Comparison of ENCODE assay signal across 13 cellular contexts in genomic region chr16:57809276-57809793, GRCh38. TPM values are rescaled to one million over a fixed set of nuclear protein-coding genes. Genes with fewer than 3 reads are reported as not detected.
DNase-seq lines count a peak whose midpoint lies in the region; ATAC-seq, FAIRE-seq and TF ChIP-seq lines count a peak whose summit lies in the region.
"Had no signal": no experiment of that assay in that cellular context is flagged by ENCODE, and none has a peak within 500 bp of the region (broad histone marks: within the 10 kb centered on the region; RNA-seq: fewer than 3 reads in every experiment).

No MANE protein-coding gene starts in this region.

- no peaks in the 10 kb centered on the region for H3K9me3 Mint-ChIP-seq in CD8-positive, alpha-beta memory T cell
- H3K9me3 Mint-ChIP-seq: CD4-positive, CD25-positive, alpha-beta regulatory T cell; mesothelial cell of epicardium had no signal

- H3K27me3 ChIP-seq in CD8-positive, alpha-beta memory T cell (ENCODE audit: insufficient read depth, low read length, poor library complexity, severe bottlenecking): no peaks in the 10 kb centered on the region
- H3K27me3 ChIP-seq in MM.1S (replicated peaks; ENCODE audit: insufficient read depth, low read length) (no peaks in the 10 kb centered on the region), trophoblast cell (ENCODE audit: insufficient read depth, low read length) (no peaks in the 10 kb centered on the region)

- no peak overlapping the region for H4K91ac ChIP-seq in trophoblast cell (ENCODE audit: low read depth, low read length)

- H3K14ac ChIP-seq in trophoblast cell (ENCODE audit: low read length): no peak overlapping the region

- H3K79me1 ChIP-seq in trophoblast cell (ENCODE audit: low read length): peaks cover 12% of the 10 kb centered on the region

- in situ Hi-C loops in GM13976 (cut with MboI; ENCODE audit: low sequenced_read_pairs, unreplicated experiment): no loop called here

- no peak for FAIRE-seq in D721Med (lab: Jason Lieb, UNC)

- H4K8ac ChIP-seq in trophoblast cell (ENCODE audit: low read depth, low read length): no peak overlapping the region

- H3K4me3 ChIP-seq in CD8-positive, alpha-beta memory T cell (ENCODE audit: low read length): no peak overlapping the region
- H3K4me3 ChIP-seq in MM.1S (ENCODE audit: low read length): no peak overlapping the region
- H3K4me3 ChIP-seq in trophoblast cell (ENCODE audit: low read depth, low read length): no peak overlapping the region

- no peak overlapping the region for H3K4ac ChIP-seq in trophoblast cell (ENCODE audit: low read depth, low read length)

- no peaks in the 10 kb centered on the region for H3K36me3 ChIP-seq in CD8-positive, alpha-beta memory T cell (ENCODE audit: insufficient read depth, low read length)
- H3K36me3 ChIP-seq in MM.1S (replicated peaks; ENCODE audit: insufficient read depth, low read length) (no peaks in the 10 kb centered on the region), trophoblast cell (ENCODE audit: control insufficient read depth in 1 of 2, insufficient read depth in 2 of 2, low read length in 2 of 2) (no peaks in the 10 kb centered on the region)

- H3K79me2 ChIP-seq in MM.1S (ENCODE audit: low read length): no peaks in the 10 kb centered on the region
- no peaks in the 10 kb centered on the region for H3K79me2 ChIP-seq in trophoblast cell (ENCODE audit: control insufficient read depth, insufficient read depth, low read length, poor library complexity)

- ATAC-seq in HG03457 (IDR thresholded peaks at IDR 0.05; ENCODE audit: unreplicated experiment): no peak

- no peak overlapping the region for H4K12ac ChIP-seq in trophoblast cell (ENCODE audit: low read depth, low read length)

- POLR2A ChIA-PET in CD8-positive, alpha-beta memory T cell (lab: Charles Lee): interaction anchor here (1.9 kb wide), 1 partner anchor 10 kb away, joined by 5 read pairs; no protein-coding TSS in a partner anchor

- no peaks in the 10 kb centered on the region for H3K9me3 ChIP-seq in CD8-positive, alpha-beta memory T cell (ENCODE audit: low read length)
- H3K9me3 ChIP-seq in MM.1S (replicated peaks; ENCODE audit: insufficient read depth, low read length) (no peaks in the 10 kb centered on the region), trophoblast cell (ENCODE audit: insufficient read depth, low read depth, low read length) (no peaks in the 10 kb centered on the region)

- peaks cover 33% of the 10 kb centered on the region for H3K4me1 ChIP-seq in CD8-positive, alpha-beta memory T cell (ENCODE audit: insufficient read depth, low read length)
- peaks cover 30% of the 10 kb centered on the region for H3K4me1 ChIP-seq in MM.1S (ENCODE audit: low read length)
- peaks cover 27 to 28% of the 10 kb centered on the region in 2 experiments for H3K4me1 ChIP-seq in trophoblast cell (ENCODE audit: control insufficient read depth in 1 of 2, insufficient read depth in 2 of 2, low read length in 2 of 2)

- CTCF ChIA-PET in CD8-positive, alpha-beta memory T cell (lab: Charles Lee): interaction anchor here (1.2 to 3.9 kb wide), 4 partner anchors 9 to 190 kb away, joined by 3 to 19 read pairs (median 4); no protein-coding TSS in a partner anchor

- H3F3A ChIP-seq in MM.1S (ENCODE audit: insufficient read depth, low read length): peaks cover 20% of the 10 kb centered on the region

- H3K23ac ChIP-seq in trophoblast cell (ENCODE audit: low read length): no peak overlapping the region

- H3K27ac ChIP-seq in CD8-positive, alpha-beta memory T cell (ENCODE audit: low read depth, low read length): peak overlapping the region; percentile 78
- H3K27ac ChIP-seq in MM.1S (ENCODE audit: low read length): peak overlapping the region; percentile 88
- H3K27ac ChIP-seq in epithelial cell of prostate: peak overlapping the region; percentile 87
- no peak overlapping the region for H3K27ac ChIP-seq in trophoblast cell (ENCODE audit: low read depth, low read length)

- peak overlapping the region; percentile 45 for H2BK12ac ChIP-seq in trophoblast cell (ENCODE audit: low read length)

- peaks cover 33 to 40% (median 35%) of the 10 kb centered on the region in 3 donors for H3K4me1 Mint-ChIP-seq in CD8-positive, alpha-beta memory T cell

- H3K9ac ChIP-seq in MM.1S (ENCODE audit: low read length) (peak overlapping the region; percentile 61; the same call in 1 of the 2 replicates), trophoblast cell (ENCODE audit: low read length) (no peak overlapping the region)

- peaks cover 10% of the 10 kb centered on the region in 2 donors for H3K27me3 Mint-ChIP-seq in CD8-positive, alpha-beta memory T cell

- H3K36me3 Mint-ChIP-seq in CD8-positive, alpha-beta memory T cell: no peaks in the 10 kb centered on the region
- H3K36me3 Mint-ChIP-seq: CD4-positive, CD25-positive, alpha-beta regulatory T cell; mesothelial cell of epicardium had no signal

- H4K20me1 ChIP-seq in MM.1S (ENCODE audit: insufficient read depth, low read length): no peaks in the 10 kb centered on the region

- TF ChIP-seq CTCF in MM.1S (IDR thresholded peaks at IDR 0.05; ENCODE audit: low read length) (no peak), GM13976 (IDR thresholded peaks at IDR 0.05; ENCODE audit: borderline replicate concordance, control extremely low read depth, extremely low read depth, insufficient read depth, missing control alignments) (no peak), D721Med (IDR thresholded peaks at IDR 0.05; ENCODE audit: insufficient read depth, missing control alignments) (no peak)

- H3K18ac ChIP-seq in trophoblast cell (ENCODE audit: low read length): no peak overlapping the region

- WGBS in trophoblast cell (ENCODE audit: extremely low coverage, insufficient coverage, insufficient read length): no CpG with 5 or more reads among the region's 6 CpGs

- DNase-seq in CD8-positive, alpha-beta memory T cell: peak in 1 of 5 donors; percentile 17
- DNase-seq in MM.1S (no peak), epithelial cell of prostate (ENCODE audit: low read depth, low spot score) (no peak), trophoblast cell (no peak), GM13976 (ENCODE audit: low spot score) (no peak), D721Med (ENCODE audit: insufficient read length, low spot score) (no peak), NCI-H345 (lab: John Stamatoyannopoulos, UW) (no peak)
- DNase-seq: activated naive CD4-positive, alpha-beta T cell treated with Interleukin-2 at 50 U/mL for 16 hours; CD4-positive, CD25-positive, alpha-beta regulatory T cell; foreskin fibroblast; MV-4-11 had no signal

- H3K9me2 ChIP-seq in MM.1S (replicated peaks; ENCODE audit: insufficient read depth, low read length): no peaks in the 10 kb centered on the region

- H3K4me2 ChIP-seq in MM.1S (ENCODE audit: low read depth, low read length): peak overlapping the region; percentile 81
- no peak overlapping the region for H3K4me2 ChIP-seq in trophoblast cell (ENCODE audit: low read length)

- peak overlapping the region; percentile 4 for H2BK120ac ChIP-seq in trophoblast cell (ENCODE audit: insufficient read depth, low read length, poor library complexity)

- H3K27ac Mint-ChIP-seq in CD8-positive, alpha-beta memory T cell: peak overlapping the region in 6 of 8 donors; percentile 65 to 98 (median 90)

- H2AFZ ChIP-seq in MM.1S (ENCODE audit: low read length) (peak overlapping the region; percentile 64; the same call in 1 of the 2 replicates), trophoblast cell (ENCODE audit: insufficient read depth, low read length, poor library complexity) (no peak overlapping the region)

- H2AK5ac ChIP-seq in trophoblast cell (ENCODE audit: low read length): no peak overlapping the region

- peak overlapping the region in 1 of 7 donors; percentile 34 for H3K4me3 Mint-ChIP-seq in CD8-positive, alpha-beta memory T cell
- H3K4me3 Mint-ChIP-seq: CD4-positive, CD25-positive, alpha-beta regulatory T cell; mesothelial cell of epicardium had no signal

- H2BK5ac ChIP-seq in trophoblast cell (ENCODE audit: low read depth, low read length, poor library complexity): no peak overlapping the region

RNA-seq across cellular contexts. Expression of gene KIFC3, which starts 7.0 kb away (rescaled TPM):
- 1 to 10 TPM; 2.9 to 3.2 TPM for total RNA-seq in CD8-positive, alpha-beta memory T cell
- 0.82 TPM for polyA plus RNA-seq in CD8-positive, alpha-beta memory T cell
- polyA plus RNA-seq in trophoblast cell (2013): 14.9 and 15.9 TPM in 2 replicates
- polyA plus RNA-seq: CD4-positive, CD25-positive, alpha-beta regulatory T cell had no signal
